In genomic region chr9:129341991-129342348, GRCh38 we compare ENCODE assay signal across 14 cellular contexts.
DNase-seq lines count a peak whose midpoint lies in the region; ATAC-seq and TF ChIP-seq lines count a peak whose summit lies in the region.
"Had no signal": no experiment of that assay in that cellular context is flagged by ENCODE, and none has a peak within 500 bp of the region (broad histone marks: within the 10 kb centered on the region; RNA-seq: fewer than 3 reads in every experiment).

No MANE protein-coding gene starts in this region.

- H3K4me3 ChIP-seq in HEK293 (ENCODE audit: low read depth, low read length) = no peak overlapping the region
- no peak overlapping the region for H3K4me3 ChIP-seq in mesenchymal stem cell (ENCODE audit: insufficient read depth in 1 of 2, low read depth in 1 of 2, low read length in 2 of 2)
- no peak overlapping the region for H3K4me3 ChIP-seq in uterus
- H3K4me3 ChIP-seq: GM12878 had no signal

- BruUV-seq in Calu3 (replicated peaks; lab: Mats Ljungman, UMichigan) = no TSS peak

- H2BK120ac ChIP-seq in mesenchymal stem cell (ENCODE audit: low read depth, low read length) = no peak overlapping the region

- H3K27me3 Mint-ChIP-seq in T-helper 17 cell = no peaks in the 10 kb centered on the region
- H3K27me3 Mint-ChIP-seq in Calu3 (ENCODE audit: unreplicated experiment) = no peaks in the 10 kb centered on the region
- H3K27me3 Mint-ChIP-seq: CD8-positive, alpha-beta memory T cell had no signal

- H3K4me3 Mint-ChIP-seq in T-helper 17 cell (no peak overlapping the region), Calu3 (ENCODE audit: low read depth, unreplicated experiment) (no peak overlapping the region)
- H3K4me3 Mint-ChIP-seq: CD8-positive, alpha-beta memory T cell; IgD-negative memory B cell had no signal

- H2BK12ac ChIP-seq in mesenchymal stem cell (ENCODE audit: low read length in 2 of 2) = no peak overlapping the region

- no peak overlapping the region for H3K14ac ChIP-seq in mesenchymal stem cell (ENCODE audit: low read length in 2 of 2)

- H2AFZ ChIP-seq in mesenchymal stem cell (ENCODE audit: low read depth, low read length) = no peak overlapping the region

- peak overlapping the region; percentile 2 to 10 for H3K4ac ChIP-seq in mesenchymal stem cell (ENCODE audit: low read depth in 1 of 2, low read length in 2 of 2)

- 93% methylated on average over 7 of the region's 7 CpGs for WGBS in mesenchymal stem cell

- peak overlapping the region; percentile 92 for H2BK15ac ChIP-seq in mesenchymal stem cell (ENCODE audit: low read depth, poor library complexity, severe bottlenecking)

- no peak overlapping the region for H3K9ac ChIP-seq in mesenchymal stem cell (ENCODE audit: low read length)
- H3K9ac ChIP-seq: KMS-11 had no signal

- H3K4me2 ChIP-seq in mesenchymal stem cell (ENCODE audit: low read length, poor library complexity, severe bottlenecking) = no peak overlapping the region
- H3K4me2 ChIP-seq: KMS-11 had no signal

- H4K91ac ChIP-seq in mesenchymal stem cell (ENCODE audit: low read length) = no peak overlapping the region

- H3K36me3 ChIP-seq in HEK293 (ENCODE audit: control insufficient read depth in 2 of 2, insufficient read depth in 1 of 2, low read length in 2 of 2) (no peaks in the 10 kb centered on the region), mesenchymal stem cell (ENCODE audit: control insufficient read depth in 1 of 2, insufficient read depth in 2 of 2, low read depth in 1 of 2, low read length in 2 of 2) (peaks cover 0 to 5% of the 10 kb centered on the region in 2 experiments), uterus (no peaks in the 10 kb centered on the region)

- POLR2A ChIA-PET in HEK293 (lab: Yijun Ruan, JAX) = interaction anchor here (0.7 to 1.3 kb wide), 2 partner anchors 8 to 298 kb away, joined by 3 to 4 read pairs; no protein-coding TSS in a partner anchor

- H3K27ac Mint-ChIP-seq in T-helper 17 cell = peak overlapping the region; percentile 37
- H3K27ac Mint-ChIP-seq in Calu3 (ENCODE audit: unreplicated experiment) = no peak overlapping the region
- H3K27ac Mint-ChIP-seq: CD8-positive, alpha-beta memory T cell; IgD-negative memory B cell had no signal

- no peak overlapping the region for H4K8ac ChIP-seq in mesenchymal stem cell (ENCODE audit: low read length)

- peaks cover 14% of the 10 kb centered on the region for H3K4me1 Mint-ChIP-seq in T-helper 17 cell
- H3K4me1 Mint-ChIP-seq in Calu3 (ENCODE audit: low read depth, unreplicated experiment) = peaks cover 20% of the 10 kb centered on the region

- H3K79me1 ChIP-seq in mesenchymal stem cell (replicated peaks; ENCODE audit: low read length, poor library complexity, severe bottlenecking) = no peaks in the 10 kb centered on the region

- ATAC-seq in T-helper 17 cell (no peak), GM21825 (IDR thresholded peaks at IDR 0.05; ENCODE audit: unreplicated experiment) (no peak)
- ATAC-seq: GM12878 had no signal

- no peak for TF ChIP-seq CTCF in HEK293 (tag by site-specific recombination; IDR thresholded peaks at IDR 0.05)
- TF ChIP-seq CTCF in uterus (IDR thresholded peaks at IDR 0.05) = no peak
- TF ChIP-seq CTCF in Calu3 (IDR thresholded peaks at IDR 0.05; ENCODE audit: unreplicated experiment) = no peak

- DNase-seq in T-helper 17 cell (no peak), mesenchymal stem cell (no peak), uterus (no peak), Calu3 (no peak), NCI-H526 treated with DMSO at 0.1 percent for 48 hours (lab: John Stamatoyannopoulos, UW) (no peak)
- DNase-seq: CD8-positive, alpha-beta memory T cell; DMS 273 treated with DMSO at 0.1 percent for 48 hours; DMS79; HCEC 1CT had no signal

- H3K27me3 ChIP-seq in mesenchymal stem cell (ENCODE audit: control insufficient read depth in 1 of 2, insufficient read depth in 1 of 2, low read length in 2 of 2) (no peaks in the 10 kb centered on the region), uterus (no peaks in the 10 kb centered on the region)

- H3K36me3 Mint-ChIP-seq in T-helper 17 cell (ENCODE audit: low read depth) (no peaks in the 10 kb centered on the region), Calu3 (ENCODE audit: insufficient read depth, unreplicated experiment) (peaks cover 11% of the 10 kb centered on the region)
- H3K36me3 Mint-ChIP-seq: CD8-positive, alpha-beta memory T cell; IgD-negative memory B cell had no signal

- H3K9me3 Mint-ChIP-seq in Calu3 (ENCODE audit: low read depth, unreplicated experiment) = no peaks in the 10 kb centered on the region
- H3K9me3 Mint-ChIP-seq: CD8-positive, alpha-beta memory T cell had no signal

- intact Hi-C loops in uterus (cut with DNase I; ENCODE audit: low total_unique reads) = no loop called here
- intact Hi-C loops in Calu3 (cut with micrococcal nuclease; ENCODE audit: unreplicated experiment) = no loop called here

- no peak overlapping the region for H2AK5ac ChIP-seq in mesenchymal stem cell (ENCODE audit: low read length, severe bottlenecking)

- peak overlapping the region in 1 of 2 experiments; percentile 15 for H3K18ac ChIP-seq in mesenchymal stem cell (ENCODE audit: low read depth in 1 of 2, low read length in 2 of 2)

- H3K23ac ChIP-seq in mesenchymal stem cell (ENCODE audit: low read length in 2 of 2) = no peak overlapping the region

- TF ChIP-seq POLR2A in uterus (IDR thresholded peaks at IDR 0.05) = no peak

- H2BK5ac ChIP-seq in mesenchymal stem cell (ENCODE audit: low read depth, low read length, poor library complexity, severe bottlenecking) = no peak overlapping the region

- H3K27ac ChIP-seq in HEK293 (ENCODE audit: extremely low read depth, low read depth, low read length) (no peak overlapping the region), mesenchymal stem cell (ENCODE audit: low read length, poor library complexity, severe bottlenecking) (no peak overlapping the region), uterus (peak overlapping the region; percentile 15 to 51)
- H3K27ac ChIP-seq: KMS-11 had no signal

- H3K9me3 ChIP-seq in HEK293 (ENCODE audit: control insufficient read depth, insufficient read depth, low read depth, low read length) = no peaks in the 10 kb centered on the region
- H3K9me3 ChIP-seq in T-helper 17 cell (ENCODE audit: control insufficient read depth, low read length, poor library complexity, severe bottlenecking) = no peaks in the 10 kb centered on the region
- no peaks in the 10 kb centered on the region for H3K9me3 ChIP-seq in mesenchymal stem cell (ENCODE audit: control insufficient read depth, low read length)
- H3K9me3 ChIP-seq in uterus = no peaks in the 10 kb centered on the region

- no peaks in the 10 kb centered on the region for H3K4me1 ChIP-seq in HEK293 (ENCODE audit: control insufficient read depth, insufficient read depth, low read length)
- peaks cover 34% of the 10 kb centered on the region for H3K4me1 ChIP-seq in mesenchymal stem cell (ENCODE audit: control insufficient read depth, insufficient read depth, low read depth, low read length)
- no peaks in the 10 kb centered on the region for H3K4me1 ChIP-seq in uterus

- CTCF ChIA-PET in HEK293 (lab: Yijun Ruan, JAX) (interaction anchor here (0.7 kb wide), 1 partner anchor 39 kb away, joined by 7 read pairs; no protein-coding TSS in a partner anchor), Calu3 (lab: Charles Lee) (interaction anchor here (0.6 kb wide), 1 partner anchor 60 kb away, joined by 3 read pairs; no protein-coding TSS in a partner anchor)

TF ChIP-seq in HEK293, 187 proteins besides CTCF, POLR2A, EP300 and RAD21:
- TF ChIP-seq ZNF394 (tag by site-specific recombination; IDR thresholded peaks at IDR 0.05; ENCODE audit: borderline replicate concordance) (no peak), ZNF660 (tag by site-specific recombination; IDR thresholded peaks at IDR 0.05) (no peak), ZNF664 (tag by site-specific recombination; IDR thresholded peaks at IDR 0.05) (peak; percentile 71; the same call in 1 of the 2 replicates), HOXC10 (CRISPR knock-in tag; IDR thresholded peaks at IDR 0.05) (no peak)

Comparison
In these comparisons a context has a peak if more than half of its experiments do, and no peak if none do; other contexts are left out.
1. H3K27ac ChIP-seq: peak in uterus (2 of 2); none in HEK293 (single experiment) and mesenchymal stem cell (single experiment).